15 cellular contexts compared by ENCODE assay signal in the genomic region with DNA sequence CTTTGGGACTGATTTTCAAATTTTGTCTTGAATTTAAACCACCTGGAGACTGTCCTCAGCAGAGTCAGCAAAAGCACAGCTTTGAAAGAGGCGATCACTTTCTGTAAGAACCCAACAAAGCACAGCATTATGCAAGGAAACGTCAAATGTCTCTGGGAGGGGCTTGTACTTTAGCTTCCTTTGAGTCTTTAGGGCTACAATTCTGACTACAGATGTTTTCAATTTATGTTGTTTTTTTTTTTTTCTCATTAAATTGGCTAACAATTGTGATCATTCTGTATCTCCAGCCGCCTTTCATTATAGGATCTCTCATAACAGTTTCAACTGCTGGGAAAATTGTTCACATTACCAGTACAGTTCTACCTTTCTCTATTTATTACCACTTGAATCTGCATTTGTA. TPM values are rescaled to one million over a fixed set of nuclear protein-coding genes. Genes with fewer than 3 reads are reported as not detected.
A peak's percentile ranks its signal among the peaks of the same experiment; 100 is the strongest.
DNase-seq lines count a peak whose midpoint lies in the region; ATAC-seq, FAIRE-seq and TF ChIP-seq lines count a peak whose summit lies in the region.
"Had no signal": no experiment of that assay in that cellular context is flagged by ENCODE, and none has a peak within 500 bp of the region (broad histone marks: within the 10 kb centered on the region; RNA-seq: fewer than 3 reads in every experiment).

No MANE protein-coding gene starts in this region.

- peak; percentile 77 for DNase-seq in SK-N-MC (ENCODE audit: low read depth, low spot score)
- DNase-seq in fibroblast of villous mesenchyme (ENCODE audit: low read depth), result peak; percentile 86
- DNase-seq in sciatic nerve (ENCODE audit: low spot score), result no peak
- DNase-seq in T1000 (lab: John Stamatoyannopoulos, UW), result no peak
- no peak for DNase-seq in kidney
- DNase-seq in NCI-H510A treated with DMSO at 0.1 percent for 48 hours (lab: John Stamatoyannopoulos, UW), result no peak
- DNase-seq: activated CD4-positive, CD25-positive, alpha-beta regulatory T cell; activated T-cell treated with anti-CD3 and anti-CD28 coated beads, Interleukin-2, amount 50 U/mL, for 1 hour; NCI-H146; NCI-H69; retina; thyroid gland had no signal

- H3K9ac ChIP-seq in SK-N-MC (ENCODE audit: insufficient read length) (peak overlapping the region; percentile 33), kidney (ENCODE audit: low read length in 2 of 2) (no peak overlapping the region)

- no peaks in the 10 kb centered on the region for H3K79me2 ChIP-seq in ACC112 (ENCODE audit: control insufficient read depth, insufficient read depth, low read length, unreplicated experiment)

- H3K4me3 ChIP-seq in ACC112 (ENCODE audit: low read depth, low read length) (peak overlapping the region; percentile 27; the same call in 1 of the 2 replicates), SK-N-MC (peak overlapping the region; percentile 61), fibroblast of villous mesenchyme (ENCODE audit: low read depth, low read length) (no peak overlapping the region), kidney (ENCODE audit: low read length in 2 of 2) (no peak overlapping the region)
- H3K4me3 ChIP-seq: SJSA1, thyroid gland had no signal

- H3K9me3 ChIP-seq in SK-N-MC (ENCODE audit: low read depth, low read length) (no peaks in the 10 kb centered on the region), kidney (ENCODE audit: control insufficient read depth in 1 of 2, low read length in 2 of 2) (no peaks in the 10 kb centered on the region)
- H3K9me3 ChIP-seq: SJSA1, thyroid gland had no signal

- no peak for FAIRE-seq in kidney (lab: Jason Lieb, UNC)

- H3K27ac ChIP-seq in ACC112 (ENCODE audit: low read depth, low read length), result peak overlapping the region; percentile 94
- H3K27ac ChIP-seq in SK-N-MC, result peak overlapping the region; percentile 91
- H3K27ac ChIP-seq in kidney (ENCODE audit: low read depth in 2 of 2, low read length in 2 of 2), result no peak overlapping the region
- H3K27ac ChIP-seq: SJSA1, thyroid gland had no signal

- H3K4me1 ChIP-seq in ACC112 (ENCODE audit: control insufficient read depth, insufficient read depth, low read length, unreplicated experiment), result peaks cover 49% of the 10 kb centered on the region
- no peaks in the 10 kb centered on the region for H3K4me1 ChIP-seq in kidney (ENCODE audit: control insufficient read depth in 1 of 2, insufficient read depth in 1 of 2, low read depth in 1 of 2, low read length in 2 of 2)
- H3K4me1 ChIP-seq: thyroid gland had no signal

- ATAC-seq in sciatic nerve (peak; percentile 91), GM21619 (IDR thresholded peaks at IDR 0.05; ENCODE audit: unreplicated experiment) (no peak)

- TF ChIP-seq CTCF in fibroblast of villous mesenchyme (IDR thresholded peaks at IDR 0.05; ENCODE audit: insufficient read depth, low read depth, low read length) (no peak), kidney (IDR thresholded peaks at IDR 0.05; ENCODE audit: borderline replicate concordance, extremely low read depth, insufficient read depth) (no peak)

- H2AFZ ChIP-seq in ACC112 (ENCODE audit: low read length, unreplicated experiment), result peak overlapping the region; percentile 10

- intact Hi-C loops in sciatic nerve (cut with DNase I) (no loop called here), kidney (cut with DNase I) (no loop called here)

- H3K27me3 ChIP-seq in ACC112 (ENCODE audit: insufficient read depth, low read length), result no peaks in the 10 kb centered on the region
- H3K27me3 ChIP-seq: SJSA1, thyroid gland had no signal

- peaks cover 5% of the 10 kb centered on the region for H3K36me3 ChIP-seq in ACC112 (ENCODE audit: insufficient read depth, low read length)
- H3K36me3 ChIP-seq in SK-N-MC (ENCODE audit: insufficient read depth, low read length), result no peaks in the 10 kb centered on the region
- no peaks in the 10 kb centered on the region for H3K36me3 ChIP-seq in kidney (ENCODE audit: control insufficient read depth in 1 of 2, insufficient read depth in 2 of 2, low read length in 2 of 2)
- H3K36me3 ChIP-seq: thyroid gland had no signal

RNA-seq across cellular contexts. Expression of a gene that starts 48.3 kb away (rescaled TPM):
- total RNA-seq in fibroblast of villous mesenchyme, result 3,024 and 3,294 TPM in 2 replicates
- total RNA-seq in sciatic nerve, result 191 TPM
- 138 TPM for total RNA-seq in kidney
- polyA plus RNA-seq in kidney (ENCODE audit: insufficient read depth, low read depth, low replicate concordance), result 32.2 TPM

Comparison
In these comparisons a context has a peak if more than half of its experiments do, and no peak if none do; other contexts are left out.
1. H3K27ac ChIP-seq: peak in ACC112 (single experiment) and SK-N-MC (single experiment); none in kidney (0 of 2).
2. H3K4me3 ChIP-seq: peak in ACC112 (single experiment) and SK-N-MC (single experiment); none in fibroblast of villous mesenchyme (single experiment) and kidney (0 of 2).
3. DNase-seq: peak in SK-N-MC (single experiment) and fibroblast of villous mesenchyme (single experiment); none in sciatic nerve (single experiment), T1000 (single experiment), kidney (single experiment) and NCI-H510A treated with DMSO at 0.1 percent for 48 hours (single experiment).
4. RNA of a gene that starts 48.3 kb away (total RNA-seq): 3,024 to 3,294 TPM in fibroblast of villous mesenchyme; 191 TPM in sciatic nerve (single experiment) and 138 TPM in kidney (single experiment); every median in the first group is over 10 times any median in the second.